1 cellular context compared by ENCODE assay signal in genomic region chr12:68686595-68687521, GRCh38.
A peak's percentile ranks its signal among the peaks of the same experiment; 100 is the strongest.
TF ChIP-seq lines count a peak whose summit lies in the region.

Gene NUP107, plus strand, starts transcription at chr12:68686978. Its CDS starts 88 bp downstream, at chr12:68687066.

TF ChIP-seq in K562, 482 proteins besides CTCF, POLR2A, EP300 and RAD21 (continued from another document and continues in another):
- TF ChIP-seq ZBTB5 (IDR thresholded peaks at IDR 0.05), result no peak
- peak; percentile 97 for TF ChIP-seq SIN3B (IDR thresholded peaks at IDR 0.05; ENCODE audit: low read depth)
- peak; percentile 99 for TF ChIP-seq C11orf30 (IDR thresholded peaks at IDR 0.05; ENCODE audit: low read depth)
- TF ChIP-seq, protein P1, sequence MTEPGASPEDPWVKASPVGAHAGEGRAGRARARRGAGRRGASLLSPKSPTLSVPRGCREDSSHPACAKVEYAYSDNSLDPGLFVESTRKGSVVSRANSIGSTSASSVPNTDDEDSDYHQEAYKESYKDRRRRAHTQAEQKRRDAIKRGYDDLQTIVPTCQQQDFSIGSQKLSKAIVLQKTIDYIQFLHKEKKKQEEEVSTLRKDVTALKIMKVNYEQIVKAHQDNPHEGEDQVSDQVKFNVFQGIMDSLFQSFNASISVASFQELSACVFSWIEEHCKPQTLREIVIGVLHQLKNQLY (CRISPR knock-in tag; conservative IDR thresholded peaks at IDR 0.05), result no peak
- TF ChIP-seq GATA2 (CRISPR knock-in tag; IDR thresholded peaks at IDR 0.05), result no peak; the same call in 1 of the 2 replicates
- peak; percentile 77; the same call in 1 of the 2 replicates for TF ChIP-seq GTF2F1 (IDR thresholded peaks at IDR 0.05; ENCODE audit: low read depth, low read length)
- peak; percentile 25 for TF ChIP-seq ASH1L (IDR thresholded peaks at IDR 0.05; ENCODE audit: borderline replicate concordance, low read depth, partially characterized antibody)
- no peak for TF ChIP-seq SREBF2 (CRISPR knock-in tag; IDR thresholded peaks at IDR 0.05)
- TF ChIP-seq SMAD4 (CRISPR knock-in tag; conservative IDR thresholded peaks at IDR 0.05), result peak; percentile 98
- no peak for TF ChIP-seq BCOR (IDR thresholded peaks at IDR 0.05)
- TF ChIP-seq, protein P2, sequence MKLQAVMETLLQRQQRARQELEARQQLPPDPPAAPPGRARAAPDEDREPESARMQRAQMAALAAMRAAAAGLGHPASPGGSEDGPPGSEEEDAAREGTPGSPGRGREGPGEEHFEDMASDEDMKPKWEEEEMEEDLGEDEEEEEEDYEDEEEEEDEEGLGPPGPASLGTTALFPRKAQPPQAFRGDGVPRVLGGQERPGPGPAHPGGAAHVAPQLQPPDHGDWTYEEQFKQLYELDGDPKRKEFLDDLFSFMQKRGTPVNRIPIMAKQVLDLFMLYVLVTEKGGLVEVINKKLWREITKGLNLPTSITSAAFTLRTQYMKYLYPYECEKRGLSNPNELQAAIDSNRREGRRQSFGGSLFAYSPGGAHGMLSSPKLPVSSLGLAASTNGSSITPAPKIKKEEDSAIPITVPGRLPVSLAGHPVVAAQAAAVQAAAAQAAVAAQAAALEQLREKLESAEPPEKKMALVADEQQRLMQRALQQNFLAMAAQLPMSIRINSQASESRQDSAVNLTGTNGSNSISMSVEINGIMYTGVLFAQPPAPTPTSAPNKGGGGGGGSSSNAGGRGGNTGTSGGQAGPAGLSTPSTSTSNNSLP (IDR thresholded peaks at IDR 0.05; ENCODE audit: borderline replicate concordance, low read depth, low read length), result peak; percentile 78
- no peak for TF ChIP-seq PHB2 (IDR thresholded peaks at IDR 0.05; ENCODE audit: low read depth)
- TF ChIP-seq BRCA1 (IDR thresholded peaks at IDR 0.05), result no peak
- no peak for TF ChIP-seq BRCA1 (CRISPR knock-in tag; IDR thresholded peaks at IDR 0.05)
- TF ChIP-seq MEIS2 (IDR thresholded peaks at IDR 0.05; ENCODE audit: partially characterized antibody), result peak; percentile 89
- no peak for TF ChIP-seq RHOXF2B (CRISPR knock-in tag; conservative IDR thresholded peaks at IDR 0.05)
- TF ChIP-seq NFIC (IDR thresholded peaks at IDR 0.05), result peak; percentile 52
- TF ChIP-seq, protein P3, sequence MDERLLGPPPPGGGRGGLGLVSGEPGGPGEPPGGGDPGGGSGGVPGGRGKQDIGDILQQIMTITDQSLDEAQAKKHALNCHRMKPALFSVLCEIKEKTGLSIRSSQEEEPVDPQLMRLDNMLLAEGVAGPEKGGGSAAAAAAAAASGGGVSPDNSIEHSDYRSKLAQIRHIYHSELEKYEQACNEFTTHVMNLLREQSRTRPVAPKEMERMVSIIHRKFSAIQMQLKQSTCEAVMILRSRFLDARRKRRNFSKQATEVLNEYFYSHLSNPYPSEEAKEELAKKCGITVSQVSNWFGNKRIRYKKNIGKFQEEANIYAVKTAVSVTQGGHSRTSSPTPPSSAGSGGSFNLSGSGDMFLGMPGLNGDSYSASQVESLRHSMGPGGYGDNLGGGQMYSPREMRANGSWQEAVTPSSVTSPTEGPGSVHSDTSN (CRISPR knock-in tag; IDR thresholded peaks at IDR 0.05; ENCODE audit: low read depth), result no peak
- TF ChIP-seq, protein P3 (tag; conservative IDR thresholded peaks at IDR 0.05; ENCODE audit: low read depth), result no peak
- peak; percentile 85 for TF ChIP-seq SIX5 (IDR thresholded peaks at IDR 0.05; ENCODE audit: borderline replicate concordance in 1 of 2, insufficient read depth in 1 of 2, low read depth in 1 of 2, low read length in 2 of 2)
- TF ChIP-seq TOE1 (IDR thresholded peaks at IDR 0.05; ENCODE audit: borderline replicate concordance), result 0 out of 2 replicates have a peak, but pooled peaks have one; percentile 82
- TF ChIP-seq TOE1 (CRISPR knock-in tag; IDR thresholded peaks at IDR 0.05; ENCODE audit: borderline replicate concordance, low read depth), result no peak
- no peak for TF ChIP-seq TRIM25 (IDR thresholded peaks at IDR 0.05; ENCODE audit: borderline replicate concordance)
- TF ChIP-seq TRIM24 (IDR thresholded peaks at IDR 0.05), result peak in 1 of 2 experiments; percentile 99; a peak in 3 of 4 replicates
- TF ChIP-seq ZKSCAN3 (CRISPR knock-in tag; IDR thresholded peaks at IDR 0.05), result no peak
- TF ChIP-seq, protein P4, sequence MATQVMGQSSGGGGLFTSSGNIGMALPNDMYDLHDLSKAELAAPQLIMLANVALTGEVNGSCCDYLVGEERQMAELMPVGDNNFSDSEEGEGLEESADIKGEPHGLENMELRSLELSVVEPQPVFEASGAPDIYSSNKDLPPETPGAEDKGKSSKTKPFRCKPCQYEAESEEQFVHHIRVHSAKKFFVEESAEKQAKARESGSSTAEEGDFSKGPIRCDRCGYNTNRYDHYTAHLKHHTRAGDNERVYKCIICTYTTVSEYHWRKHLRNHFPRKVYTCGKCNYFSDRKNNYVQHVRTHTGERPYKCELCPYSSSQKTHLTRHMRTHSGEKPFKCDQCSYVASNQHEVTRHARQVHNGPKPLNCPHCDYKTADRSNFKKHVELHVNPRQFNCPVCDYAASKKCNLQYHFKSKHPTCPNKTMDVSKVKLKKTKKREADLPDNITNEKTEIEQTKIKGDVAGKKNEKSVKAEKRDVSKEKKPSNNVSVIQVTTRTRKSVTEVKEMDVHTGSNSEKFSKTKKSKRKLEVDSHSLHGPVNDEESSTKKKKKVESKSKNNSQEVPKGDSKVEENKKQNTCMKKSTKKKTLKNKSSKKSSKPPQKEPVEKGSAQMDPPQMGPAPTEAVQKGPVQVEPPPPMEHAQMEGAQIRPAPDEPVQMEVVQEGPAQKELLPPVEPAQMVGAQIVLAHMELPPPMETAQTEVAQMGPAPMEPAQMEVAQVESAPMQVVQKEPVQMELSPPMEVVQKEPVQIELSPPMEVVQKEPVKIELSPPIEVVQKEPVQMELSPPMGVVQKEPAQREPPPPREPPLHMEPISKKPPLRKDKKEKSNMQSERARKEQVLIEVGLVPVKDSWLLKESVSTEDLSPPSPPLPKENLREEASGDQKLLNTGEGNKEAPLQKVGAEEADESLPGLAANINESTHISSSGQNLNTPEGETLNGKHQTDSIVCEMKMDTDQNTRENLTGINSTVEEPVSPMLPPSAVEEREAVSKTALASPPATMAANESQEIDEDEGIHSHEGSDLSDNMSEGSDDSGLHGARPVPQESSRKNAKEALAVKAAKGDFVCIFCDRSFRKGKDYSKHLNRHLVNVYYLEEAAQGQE (CRISPR knock-in tag; IDR thresholded peaks at IDR 0.05; ENCODE audit: low read depth), result no peak
- TF ChIP-seq PHF8 (IDR thresholded peaks at IDR 0.05; ENCODE audit: borderline replicate concordance, low read length), result peak; percentile 86; the same call in 1 of the 2 replicates
- peak; percentile 63 for TF ChIP-seq CHD2 (IDR thresholded peaks at IDR 0.05; ENCODE audit: low read depth, low read length)
- TF ChIP-seq CBX3 (IDR thresholded peaks at IDR 0.05; ENCODE audit: borderline replicate concordance in 1 of 2, low read length in 2 of 2), result peak in 1 of 2 experiments; percentile 86; a peak in 1 of 3 replicates
- peak in 1 of 2 experiments; percentile 93; a peak in 2 of 4 replicates for TF ChIP-seq BCLAF1 (IDR thresholded peaks at IDR 0.05; ENCODE audit: borderline replicate concordance in 1 of 2, control insufficient read depth in 1 of 2, low read depth in 2 of 2, low read length in 1 of 2)
- peak; percentile 95; the same call in 1 of the 2 replicates for TF ChIP-seq ZC3H11A (IDR thresholded peaks at IDR 0.05; ENCODE audit: low read depth, low read length)
- TF ChIP-seq POLR3G (IDR thresholded peaks at IDR 0.05; ENCODE audit: extremely low read depth, insufficient read length, insufficient replicate concordance), result no peak
- TF ChIP-seq SNRNP70 (optimal IDR thresholded peaks at IDR 0.05; ENCODE audit: low read depth, low read length), result no peak
- no peak for TF ChIP-seq ESRRB (CRISPR knock-in tag; IDR thresholded peaks at IDR 0.05; ENCODE audit: borderline replicate concordance)
- TF ChIP-seq KHSRP (IDR thresholded peaks at IDR 0.05), result no peak
- TF ChIP-seq, protein P5, sequence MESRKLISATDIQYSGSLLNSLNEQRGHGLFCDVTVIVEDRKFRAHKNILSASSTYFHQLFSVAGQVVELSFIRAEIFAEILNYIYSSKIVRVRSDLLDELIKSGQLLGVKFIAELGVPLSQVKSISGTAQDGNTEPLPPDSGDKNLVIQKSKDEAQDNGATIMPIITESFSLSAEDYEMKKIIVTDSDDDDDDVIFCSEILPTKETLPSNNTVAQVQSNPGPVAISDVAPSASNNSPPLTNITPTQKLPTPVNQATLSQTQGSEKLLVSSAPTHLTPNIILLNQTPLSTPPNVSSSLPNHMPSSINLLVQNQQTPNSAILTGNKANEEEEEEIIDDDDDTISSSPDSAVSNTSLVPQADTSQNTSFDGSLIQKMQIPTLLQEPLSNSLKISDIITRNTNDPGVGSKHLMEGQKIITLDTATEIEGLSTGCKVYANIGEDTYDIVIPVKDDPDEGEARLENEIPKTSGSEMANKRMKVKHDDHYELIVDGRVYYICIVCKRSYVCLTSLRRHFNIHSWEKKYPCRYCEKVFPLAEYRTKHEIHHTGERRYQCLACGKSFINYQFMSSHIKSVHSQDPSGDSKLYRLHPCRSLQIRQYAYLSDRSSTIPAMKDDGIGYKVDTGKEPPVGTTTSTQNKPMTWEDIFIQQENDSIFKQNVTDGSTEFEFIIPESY (CRISPR knock-in tag; IDR thresholded peaks at IDR 0.05), result peak; percentile 35; the same call in 1 of the 2 replicates
- TF ChIP-seq ZNF75A (CRISPR knock-in tag; IDR thresholded peaks at IDR 0.05), result peak; percentile 7; the same call in 1 of the 2 replicates
- TF ChIP-seq SMARCA5 (IDR thresholded peaks at IDR 0.05), result no peak
- no peak for TF ChIP-seq ZNF507 (tag; conservative IDR thresholded peaks at IDR 0.05)
- no peak for TF ChIP-seq ZNF311 (CRISPR knock-in tag; IDR thresholded peaks at IDR 0.05)
- TF ChIP-seq, protein P6, sequence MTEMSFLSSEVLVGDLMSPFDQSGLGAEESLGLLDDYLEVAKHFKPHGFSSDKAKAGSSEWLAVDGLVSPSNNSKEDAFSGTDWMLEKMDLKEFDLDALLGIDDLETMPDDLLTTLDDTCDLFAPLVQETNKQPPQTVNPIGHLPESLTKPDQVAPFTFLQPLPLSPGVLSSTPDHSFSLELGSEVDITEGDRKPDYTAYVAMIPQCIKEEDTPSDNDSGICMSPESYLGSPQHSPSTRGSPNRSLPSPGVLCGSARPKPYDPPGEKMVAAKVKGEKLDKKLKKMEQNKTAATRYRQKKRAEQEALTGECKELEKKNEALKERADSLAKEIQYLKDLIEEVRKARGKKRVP (CRISPR knock-in tag; IDR thresholded peaks at IDR 0.05), result no peak
- no peak for TF ChIP-seq MCM7 (IDR thresholded peaks at IDR 0.05)
- no peak; the same call in 1 of the 2 replicates for TF ChIP-seq CREB1 (IDR thresholded peaks at IDR 0.05)
- TF ChIP-seq CREB1 (CRISPR knock-in tag; IDR thresholded peaks at IDR 0.05), result no peak; the same call in 1 of the 2 replicates
- no peak for TF ChIP-seq BACH1 (tag; IDR thresholded peaks at IDR 0.05)
- TF ChIP-seq TEAD2 (tag; IDR thresholded peaks at IDR 0.05), result no peak
- peak; percentile 45; the same call in 1 of the 2 replicates for TF ChIP-seq RAD51 (IDR thresholded peaks at IDR 0.05; ENCODE audit: borderline replicate concordance, low read depth)
- TF ChIP-seq RUNX1 (IDR thresholded peaks at IDR 0.05; ENCODE audit: low read depth), result peak; percentile 62; the same call in 1 of the 2 replicates
- no peak for TF ChIP-seq PYGO2 (tag; IDR thresholded peaks at IDR 0.05)
- TF ChIP-seq LARP7 (IDR thresholded peaks at IDR 0.05), result no peak
